Comparison of ENCODE assay signal across 8 cellular contexts in the genomic region with DNA sequence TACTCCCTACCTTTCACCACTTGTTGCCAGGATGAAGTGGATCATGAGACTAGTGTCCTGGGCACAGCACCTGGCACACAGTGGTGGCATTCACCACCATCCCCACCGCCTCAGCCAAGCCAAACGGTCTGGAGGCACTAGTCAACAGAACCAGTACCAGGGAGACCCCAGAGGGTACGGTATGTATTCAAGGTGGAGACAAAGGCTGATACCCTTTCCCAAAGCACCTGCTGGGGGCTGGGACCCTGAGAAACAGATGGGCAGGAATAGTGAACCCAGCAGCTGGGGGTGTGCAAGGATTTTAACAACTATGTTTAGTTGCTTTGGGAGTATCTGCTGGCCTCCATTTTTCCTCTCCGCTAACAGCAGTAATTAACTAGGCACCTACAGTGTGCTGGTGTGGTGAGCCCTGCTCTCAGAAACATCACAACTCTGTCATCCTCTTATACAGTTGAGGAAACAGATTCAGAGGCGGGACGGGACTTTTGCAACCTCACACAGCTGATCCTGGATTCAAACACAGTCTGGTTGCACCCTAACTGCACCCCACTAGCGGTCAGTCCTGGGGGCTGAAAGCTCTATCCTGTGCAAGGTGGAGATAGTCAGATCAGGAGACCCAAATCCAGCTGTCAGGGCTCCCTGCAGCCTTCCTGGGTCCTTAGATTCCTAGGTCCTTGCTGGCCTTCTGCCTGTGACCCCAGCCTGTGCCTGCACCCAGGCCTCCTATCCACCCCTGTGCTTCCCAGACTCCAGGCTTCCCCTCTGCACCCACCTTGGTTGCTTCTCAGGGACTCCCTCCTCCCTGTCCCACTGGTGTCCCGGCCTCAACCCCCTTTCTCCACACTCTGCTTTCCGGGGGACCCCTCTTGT. TPM values are rescaled to one million over a fixed set of nuclear protein-coding genes. Genes with fewer than 3 reads are reported as not detected.
A peak's percentile ranks its signal among the peaks of the same experiment; 100 is the strongest.
DNase-seq lines count a peak whose midpoint lies in the region; ATAC-seq and TF ChIP-seq lines count a peak whose summit lies in the region.

No MANE protein-coding gene starts in this region.

- H3K9me3 ChIP-seq in thymus (ENCODE audit: control insufficient read depth) = no peaks in the 10 kb centered on the region

- 89% methylated on average over 9 of the region's 9 CpGs for WGBS in thymus

- H3K36me3 ChIP-seq in kidney epithelial cell (ENCODE audit: control insufficient read depth, insufficient read depth, low read length) (no peaks in the 10 kb centered on the region), thymus (ENCODE audit: control insufficient read depth, insufficient read depth) (no peaks in the 10 kb centered on the region)

- peak overlapping the region; percentile 68 for H3K4me3 Mint-ChIP-seq in activated CD4-positive, alpha-beta T cell treated with anti-CD3 and anti-CD28 coated beads for 36 hours
- H3K4me3 Mint-ChIP-seq in activated naive CD8-positive, alpha-beta T cell treated with anti-CD3 and anti-CD28 coated beads for 36 hours = peak overlapping the region; percentile 77

- H3K4me3 ChIP-seq in kidney epithelial cell (ENCODE audit: low read depth, low read length) (peak overlapping the region; percentile 43), thymus (ENCODE audit: low read length) (peak overlapping the region; percentile 82)

- TF ChIP-seq CTCF in kidney epithelial cell (IDR thresholded peaks at IDR 0.05; ENCODE audit: insufficient read depth, low read length, poor library complexity, severe bottlenecking) = no peak
- TF ChIP-seq CTCF in GM10248 (IDR thresholded peaks at IDR 0.05; ENCODE audit: control extremely low read depth, extremely low read depth, low read depth, missing control alignments) = no peak

- CTCF ChIA-PET in activated CD4-positive, alpha-beta T cell treated with anti-CD3 and anti-CD28 coated beads for 36 hours (lab: Charles Lee) = interaction anchor here (0.6 to 1.0 kb wide), 3 partner anchors 14 to 182 kb away, joined by 3 to 4 read pairs (median 3); no protein-coding TSS in a partner anchor
- CTCF ChIA-PET in GM10248 (lab: Yijun Ruan, JAX) = interaction anchor here (0.8 to 1.7 kb wide), 3 partner anchors 11 to 34 kb away, joined by 3 to 8 read pairs (median 5); no protein-coding TSS in a partner anchor

- no peaks in the 10 kb centered on the region for H3K9me3 Mint-ChIP-seq in activated CD4-positive, alpha-beta T cell treated with anti-CD3 and anti-CD28 coated beads for 36 hours (ENCODE audit: low read depth)
- H3K9me3 Mint-ChIP-seq in activated naive CD8-positive, alpha-beta T cell treated with anti-CD3 and anti-CD28 coated beads for 36 hours = no peaks in the 10 kb centered on the region

- intact Hi-C loops in activated CD4-positive, alpha-beta T cell treated with anti-CD3 and anti-CD28 coated beads for 36 hours (cut with DNase I, micrococcal nuclease) = loop anchor here (1.0 to 5.0 kb wide), 13 partner anchors 47 to 861 kb away; a partner anchor contains a TSS

- POLR2A ChIA-PET in activated CD4-positive, alpha-beta T cell treated with anti-CD3 and anti-CD28 coated beads for 36 hours (lab: Charles Lee) = interaction anchor here (0.9 to 1.9 kb wide), 2 partner anchors 47 to 371 kb away, joined by 3 to 9 read pairs; a partner anchor contains a TSS
- POLR2A ChIA-PET in GM10248 (lab: Yijun Ruan, JAX) = no interaction called here

- peak; percentile 15 for DNase-seq in activated CD4-positive, alpha-beta T cell treated with anti-CD3 and anti-CD28 coated beads for 36 hours
- DNase-seq in activated CD4-positive, alpha-beta T cell treated with anti-CD3 and anti-CD28 coated beads for 1 hour = no peak
- no peak for DNase-seq in activated naive CD8-positive, alpha-beta T cell treated with anti-CD3 and anti-CD28 coated beads for 36 hours
- DNase-seq in kidney epithelial cell (ENCODE audit: low read depth) = no peak
- no peak for DNase-seq in effector CD8-positive, alpha-beta T cell (lab: John Stamatoyannopoulos, UW)
- no peak for DNase-seq in GM10248 (ENCODE audit: extremely low spot score)

- H3K27ac Mint-ChIP-seq in activated CD4-positive, alpha-beta T cell treated with anti-CD3 and anti-CD28 coated beads for 36 hours = no peak overlapping the region
- H3K27ac Mint-ChIP-seq in activated naive CD8-positive, alpha-beta T cell treated with anti-CD3 and anti-CD28 coated beads for 36 hours = no peak overlapping the region

- no peaks in the 10 kb centered on the region for H3K27me3 Mint-ChIP-seq in activated CD4-positive, alpha-beta T cell treated with anti-CD3 and anti-CD28 coated beads for 36 hours
- no peaks in the 10 kb centered on the region for H3K27me3 Mint-ChIP-seq in activated naive CD8-positive, alpha-beta T cell treated with anti-CD3 and anti-CD28 coated beads for 36 hours

- H3K4me1 Mint-ChIP-seq in activated CD4-positive, alpha-beta T cell treated with anti-CD3 and anti-CD28 coated beads for 36 hours = peaks cover 15% of the 10 kb centered on the region
- peaks cover 22% of the 10 kb centered on the region for H3K4me1 Mint-ChIP-seq in activated naive CD8-positive, alpha-beta T cell treated with anti-CD3 and anti-CD28 coated beads for 36 hours

- H3K36me3 Mint-ChIP-seq in activated CD4-positive, alpha-beta T cell treated with anti-CD3 and anti-CD28 coated beads for 36 hours (ENCODE audit: low read depth) = no peaks in the 10 kb centered on the region
- no peaks in the 10 kb centered on the region for H3K36me3 Mint-ChIP-seq in activated naive CD8-positive, alpha-beta T cell treated with anti-CD3 and anti-CD28 coated beads for 36 hours

- no peaks in the 10 kb centered on the region for H3K27me3 ChIP-seq in kidney epithelial cell (ENCODE audit: control insufficient read depth, insufficient read depth, low read length)
- no peaks in the 10 kb centered on the region for H3K27me3 ChIP-seq in thymus (ENCODE audit: control insufficient read depth, insufficient read depth)

- peaks cover 12% of the 10 kb centered on the region for H3K4me1 ChIP-seq in thymus (ENCODE audit: control insufficient read depth, insufficient read depth, low read length)

- no peak for ATAC-seq in activated CD4-positive, alpha-beta T cell treated with anti-CD3 and anti-CD28 coated beads for 36 hours
- no peak for ATAC-seq in HG02870 (IDR thresholded peaks at IDR 0.05; ENCODE audit: unreplicated experiment)

- no peak overlapping the region for H3K27ac ChIP-seq in thymus (ENCODE audit: low read depth)

RNA-seq across cellular contexts. Expression of a gene that starts 1.2 kb away (rescaled TPM):
- 1 to 10 TPM; 4.2 to 5.0 TPM for total RNA-seq in activated CD4-positive, alpha-beta T cell treated with anti-CD3 and anti-CD28 coated beads for 36 hours
- total RNA-seq in activated naive CD8-positive, alpha-beta T cell treated with anti-CD3 and anti-CD28 coated beads for 36 hours = 1 to 10 TPM; 4.0 to 4.7 TPM
- total RNA-seq in kidney epithelial cell = 13.7 and 15.1 TPM in 2 replicates
- polyA plus RNA-seq in thymus = 7.7 TPM

RNA-seq across cellular contexts. Expression of a gene that starts 41.1 kb away (rescaled TPM):
- total RNA-seq in activated CD4-positive, alpha-beta T cell treated with anti-CD3 and anti-CD28 coated beads for 36 hours = 10 to 100 TPM; 31.3 to 41.5 TPM
- total RNA-seq in activated naive CD8-positive, alpha-beta T cell treated with anti-CD3 and anti-CD28 coated beads for 36 hours = 10 to 100 TPM; 41.0 to 42.3 TPM
- 25.3 and 39.4 TPM in 2 replicates for total RNA-seq in kidney epithelial cell
- polyA plus RNA-seq in thymus = 62.6 TPM

RNA-seq across cellular contexts. Expression of a gene that starts 47.5 kb away (rescaled TPM):
- total RNA-seq in activated CD4-positive, alpha-beta T cell treated with anti-CD3 and anti-CD28 coated beads for 36 hours = 10 to 100 TPM; 10.9 to 12.9 TPM
- total RNA-seq in activated naive CD8-positive, alpha-beta T cell treated with anti-CD3 and anti-CD28 coated beads for 36 hours = 1 to 10 TPM; 6.4 to 6.7 TPM
- total RNA-seq in kidney epithelial cell = 11.6 and 13.4 TPM in 2 replicates
- polyA plus RNA-seq in thymus = 9.1 TPM
